ENCODE assay signal across 15 cellular contexts in the genomic region with DNA sequence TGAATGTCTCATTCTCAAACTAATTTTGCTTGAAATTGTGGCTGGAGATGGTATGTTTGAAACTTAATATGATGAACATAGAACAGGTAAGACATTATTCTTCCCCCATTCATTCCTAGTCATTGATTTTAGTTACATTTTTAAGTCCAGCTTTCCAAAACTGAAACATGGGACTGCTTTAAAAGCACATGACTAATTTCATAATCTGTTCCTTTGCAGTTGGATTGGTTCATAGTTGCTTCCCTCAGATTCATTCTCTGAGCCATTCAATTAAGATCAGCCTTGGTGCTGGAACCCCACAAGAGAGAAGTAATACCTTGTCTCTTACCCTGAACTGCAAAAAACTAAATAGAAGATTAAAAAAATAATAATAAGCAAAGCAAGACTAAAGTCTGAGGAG.
DNase-seq lines count a peak whose midpoint lies in the region; ATAC-seq and TF ChIP-seq lines count a peak whose summit lies in the region.
"Had no signal": no experiment of that assay in that cellular context is flagged by ENCODE, and none has a peak within 500 bp of the region (broad histone marks: within the 10 kb centered on the region; RNA-seq: fewer than 3 reads in every experiment).

No MANE protein-coding gene starts in this region.

- intact Hi-C loops in tibial artery (cut with DNase I; ENCODE audit: low total_unique reads): loop anchor here (2.0 to 10.0 kb wide), 2 partner anchors 88 to 174 kb away; partner anchors contain the start of gene TGFBR2

- H3K27me3 ChIP-seq in adipocyte (replicated peaks; ENCODE audit: control insufficient read depth, insufficient read depth, low read length) (no peaks in the 10 kb centered on the region), gastroesophageal sphincter (no peaks in the 10 kb centered on the region), muscle layer of duodenum (ENCODE audit: low read depth, low read length) (no peaks in the 10 kb centered on the region), tibial artery (no peaks in the 10 kb centered on the region)

- peak overlapping the region; percentile 72 for H3K9ac ChIP-seq in adipocyte (ENCODE audit: low read length)

- peak; percentile 40 for ATAC-seq in gastroesophageal sphincter
- ATAC-seq in HG03175 (IDR thresholded peaks at IDR 0.05; ENCODE audit: unreplicated experiment): no peak
- ATAC-seq in HG03439 (IDR thresholded peaks at IDR 0.05; ENCODE audit: unreplicated experiment): no peak
- ATAC-seq: T-cell, WTC11 had no signal

- CTCF ChIA-PET in RWPE1 (lab: Yijun Ruan, JAX): no interaction called here

- H3K9me3 ChIP-seq in adipocyte (ENCODE audit: control insufficient read depth, low read length): no peaks in the 10 kb centered on the region
- no peaks in the 10 kb centered on the region for H3K9me3 ChIP-seq in gastroesophageal sphincter
- no peaks in the 10 kb centered on the region for H3K9me3 ChIP-seq in muscle layer of duodenum (ENCODE audit: control insufficient read depth in 1 of 2, low read length in 2 of 2)
- no peaks in the 10 kb centered on the region for H3K9me3 ChIP-seq in tibial artery
- H3K9me3 ChIP-seq: HAP-1 had no signal

- TF ChIP-seq POLR2A in gastroesophageal sphincter (IDR thresholded peaks at IDR 0.05): no peak

- peak; percentile 8 for DNase-seq in adipocyte (ENCODE audit: low read depth)
- DNase-seq in tibial artery: no peak
- DNase-seq in RWPE1 (ENCODE audit: low spot score): no peak
- no peak for DNase-seq in NCI-H2196 (lab: John Stamatoyannopoulos, UW; ENCODE audit: unreplicated experiment)
- DNase-seq: erythroblast; natural killer cell; stimulated activated CD4-positive, alpha-beta T cell treated with anti-CD3 and anti-CD28 coated beads, Interleukin-4, amount 100 ng/mL, for 1 hour; stimulated activated CD8-positive, alpha-beta memory T cell treated with anti-CD3 and anti-CD28 coated beads, Interleukin-4, amount 100 ng/mL, for 48 hours; T-cell had no signal

- H3K36me3 ChIP-seq in adipocyte (ENCODE audit: control insufficient read depth, insufficient read depth, low read length, severe bottlenecking) (no peaks in the 10 kb centered on the region), gastroesophageal sphincter (no peaks in the 10 kb centered on the region), muscle layer of duodenum (ENCODE audit: control insufficient read depth in 1 of 2, insufficient read depth in 2 of 2, low read length in 2 of 2) (no peaks in the 10 kb centered on the region), tibial artery (no peaks in the 10 kb centered on the region)
- H3K36me3 ChIP-seq: HAP-1 had no signal

- no peak for TF ChIP-seq CTCF in gastroesophageal sphincter (IDR thresholded peaks at IDR 0.05)
- no peak for TF ChIP-seq CTCF in tibial artery (IDR thresholded peaks at IDR 0.05)
- TF ChIP-seq CTCF in RWPE1 (conservative IDR thresholded peaks at IDR 0.05; ENCODE audit: low read depth): no peak

- POLR2A ChIA-PET in RWPE1 (lab: Yijun Ruan, JAX; ENCODE audit: low non-redundant PET): no interaction called here

- peak overlapping the region; percentile 77 to 94 (median 86) for H3K27ac ChIP-seq in gastroesophageal sphincter
- H3K27ac ChIP-seq in muscle layer of duodenum (ENCODE audit: low read length): peak overlapping the region; percentile 68
- H3K27ac ChIP-seq in tibial artery: peak overlapping the region; percentile 70 to 81
- no peak overlapping the region for H3K27ac ChIP-seq in RWPE1

- H3K4me3 ChIP-seq in adipocyte (ENCODE audit: low read length) (peak overlapping the region; percentile 55), gastroesophageal sphincter (no peak overlapping the region), muscle layer of duodenum (ENCODE audit: low read depth in 1 of 2, low read length in 2 of 2) (no peak overlapping the region), tibial artery (no peak overlapping the region)
- H3K4me3 ChIP-seq: HAP-1 had no signal

- no peak for TF ChIP-seq EP300 in gastroesophageal sphincter (IDR thresholded peaks at IDR 0.05)

- H3K4me1 ChIP-seq in adipocyte (ENCODE audit: control insufficient read depth, insufficient read depth, low read length) (peaks cover 43% of the 10 kb centered on the region), gastroesophageal sphincter (peaks cover 15 to 64% (median 32%) of the 10 kb centered on the region in 3 donors), muscle layer of duodenum (ENCODE audit: control insufficient read depth in 1 of 2, insufficient read depth in 2 of 2, low read length in 2 of 2) (no peaks in the 10 kb centered on the region), tibial artery (peaks cover 0 to 82% (median 37%) of the 10 kb centered on the region in 4 donors)
- H3K4me1 ChIP-seq: HAP-1 had no signal
